In genomic region chr3:127674099-127674792, GRCh38 we compare ENCODE assay signal across 1 cellular context.
TF ChIP-seq lines count a peak whose summit lies in the region.

No MANE protein-coding gene starts in this region.

TF ChIP-seq in K562, 482 proteins besides CTCF, POLR2A, EP300 and RAD21 (continued from another document):
- no peak for TF ChIP-seq MNT (conservative IDR thresholded peaks at IDR 0.05)
- TF ChIP-seq POLR2B (IDR thresholded peaks at IDR 0.05; ENCODE audit: low read depth, partially characterized antibody) = no peak
- TF ChIP-seq MGA (IDR thresholded peaks at IDR 0.05) = no peak
- no peak for TF ChIP-seq BHLHE40 (IDR thresholded peaks at IDR 0.05; ENCODE audit: low read length)
- TF ChIP-seq GABPB2 (CRISPR knock-in tag; conservative IDR thresholded peaks at IDR 0.05) = no peak
- no peak for TF ChIP-seq CHD2 (IDR thresholded peaks at IDR 0.05; ENCODE audit: low read depth, low read length)
- no peak for TF ChIP-seq ZNF444 (CRISPR knock-in tag; IDR thresholded peaks at IDR 0.05)
- TF ChIP-seq SRSF7 (optimal IDR thresholded peaks at IDR 0.05; ENCODE audit: low read depth, low read length) = no peak
